ENCODE assay signal across 28 cellular contexts in genomic region chr4:172822322-172822721, GRCh38.
"Had no signal": no experiment of that assay in that cellular context is flagged by ENCODE, and none has a peak within 500 bp of the region (broad histone marks: within the 10 kb centered on the region; RNA-seq: fewer than 3 reads in every experiment).

No MANE protein-coding gene starts in this region.

- H3K4me2 ChIP-seq: hepatocyte, smooth muscle cell had no signal

- H3K4me3 ChIP-seq: coronary artery, esophagus squamous epithelium, heart left ventricle, hepatocyte, left lung, ovary, right atrium auricular region, smooth muscle cell, stomach, thyroid gland had no signal

- H3K4me1 ChIP-seq: esophagus squamous epithelium, heart left ventricle, left lung, right atrium auricular region had no signal

- ATAC-seq: heart left ventricle; left lung; naive thymus-derived CD4-positive, alpha-beta T cell; sciatic nerve; stimulated activated effector memory CD8-positive, alpha-beta T cell treated with anti-CD3 and anti-CD28 coated beads, Interleukin-12 subunit alpha, Interleukin-12 subunit beta, amount 100 ng/mL, for 72 hours had no signal

- H3K36me3 ChIP-seq: esophagus squamous epithelium, heart left ventricle, left lung, ovary, right atrium auricular region, stomach, thyroid gland had no signal

- H3K9me3 ChIP-seq: esophagus squamous epithelium, heart left ventricle, left lung, ovary, right atrium auricular region, stomach, thyroid gland had no signal

- H3K79me2 ChIP-seq: hepatocyte had no signal

- H3K9me3 Mint-ChIP-seq: nephron progenitor cell; stimulated activated effector memory CD8-positive, alpha-beta T cell treated with anti-CD3 and anti-CD28 coated beads, Interleukin-12 subunit alpha, Interleukin-12 subunit beta, amount 100 ng/mL, for 72 hours had no signal

- DNase-seq: dermis blood vessel endothelial cell; effector memory CD4-positive, alpha-beta T cell; erythroblast; esophagus squamous epithelium; heart left ventricle; kidney; left lung; mesenchymal stem cell; naive thymus-derived CD4-positive, alpha-beta T cell; nephron progenitor cell; occipital lobe; ovary; stimulated activated CD4-positive, alpha-beta T cell treated with anti-CD3 and anti-CD28 coated beads, Interleukin-12 subunit alpha, Interleukin-12 subunit beta, amount 100 ng/mL, for 4 hours; stimulated activated CD4-positive, alpha-beta T cell treated with anti-CD3 and anti-CD28 coated beads, Interleukin-2, amount 100 ng/mL, for 24 hours; stimulated activated CD4-positive, alpha-beta T cell treated with anti-CD3 and anti-CD28 coated beads, Interleukin-4, amount 100 ng/mL, for 24 hours; stimulated activated naive CD4-positive, alpha-beta T cell treated with Interleukin-2 at 50 U/mL for 16 hours; stomach; thyroid gland; trophoblast cell had no signal

- H3K27ac Mint-ChIP-seq: mesothelial cell of epicardium; naive thymus-derived CD4-positive, alpha-beta T cell; nephron progenitor cell; stimulated activated effector memory CD8-positive, alpha-beta T cell treated with anti-CD3 and anti-CD28 coated beads, Interleukin-12 subunit alpha, Interleukin-12 subunit beta, amount 100 ng/mL, for 72 hours had no signal

- H3K27me3 ChIP-seq: heart left ventricle, hepatocyte, left lung, ovary, right atrium auricular region, stomach, thyroid gland had no signal

- H3K27ac ChIP-seq: coronary artery, esophagus squamous epithelium, heart left ventricle, hepatocyte, left lung, ovary, right atrium auricular region, stomach, thyroid gland had no signal

- H3K4me1 Mint-ChIP-seq: mesothelial cell of epicardium; naive thymus-derived CD4-positive, alpha-beta T cell; stimulated activated effector memory CD8-positive, alpha-beta T cell treated with anti-CD3 and anti-CD28 coated beads, Interleukin-12 subunit alpha, Interleukin-12 subunit beta, amount 100 ng/mL, for 72 hours had no signal

- H3K36me3 Mint-ChIP-seq: mesothelial cell of epicardium; stimulated activated effector memory CD8-positive, alpha-beta T cell treated with anti-CD3 and anti-CD28 coated beads, Interleukin-12 subunit alpha, Interleukin-12 subunit beta, amount 100 ng/mL, for 72 hours had no signal

- FAIRE-seq: endothelial cell of umbilical vein, frontal cortex, kidney had no signal

- H3K4me3 Mint-ChIP-seq: mesothelial cell of epicardium; naive thymus-derived CD4-positive, alpha-beta T cell; nephron progenitor cell; stimulated activated effector memory CD8-positive, alpha-beta T cell treated with anti-CD3 and anti-CD28 coated beads, Interleukin-12 subunit alpha, Interleukin-12 subunit beta, amount 100 ng/mL, for 72 hours had no signal

- H2AFZ ChIP-seq: hepatocyte had no signal
